ENCODE assay signal across 9 cellular contexts in genomic region chr10:93062499-93063216, GRCh38. TPM values are rescaled to one million over a fixed set of nuclear protein-coding genes. Genes with fewer than 3 reads are reported as not detected.
DNase-seq lines count a peak whose midpoint lies in the region; ATAC-seq and TF ChIP-seq lines count a peak whose summit lies in the region.
"Had no signal": no experiment of that assay in that cellular context is flagged by ENCODE, and none has a peak within 500 bp of the region (broad histone marks: within the 10 kb centered on the region; RNA-seq: fewer than 3 reads in every experiment).

No MANE protein-coding gene starts in this region.

- H3K27ac ChIP-seq in duodenal mucosa (ENCODE audit: low read depth, low read length), result no peak overlapping the region
- H3K27ac ChIP-seq in mesodermal cell (ENCODE audit: low read depth, low read length, severe bottlenecking), result no peak overlapping the region
- no peak overlapping the region for H3K27ac ChIP-seq in thyroid gland
- H3K27ac ChIP-seq: SK-N-MC had no signal

- H3K36me3 ChIP-seq in NT2/D1 (ENCODE audit: insufficient read depth, insufficient read length, low read length), result no peaks in the 10 kb centered on the region
- H3K36me3 ChIP-seq in duodenal mucosa (ENCODE audit: control insufficient read depth in 1 of 2, insufficient read depth in 2 of 2, low read length in 2 of 2), result peaks cover 0 to 3% of the 10 kb centered on the region in 2 donors
- H3K36me3 ChIP-seq in mesodermal cell (ENCODE audit: control insufficient read depth, insufficient read depth, low read length), result no peaks in the 10 kb centered on the region
- H3K36me3 ChIP-seq in thyroid gland, result peaks cover 0 to 7% of the 10 kb centered on the region in 2 donors

- TF ChIP-seq CTCF in GM12875 (IDR thresholded peaks at IDR 0.05; ENCODE audit: borderline replicate concordance, insufficient read depth, low read depth, low read length) (peak; percentile 89), thyroid gland (IDR thresholded peaks at IDR 0.05) (peak in 4 of 6 experiments; percentile 13 to 57 (median 40))

- no peaks in the 10 kb centered on the region for H3K9me3 ChIP-seq in NT2/D1 (ENCODE audit: insufficient read depth, low read length)
- no peaks in the 10 kb centered on the region for H3K9me3 ChIP-seq in duodenal mucosa (ENCODE audit: control insufficient read depth in 1 of 2, low read length in 2 of 2)
- no peaks in the 10 kb centered on the region for H3K9me3 ChIP-seq in mesodermal cell (ENCODE audit: control insufficient read depth, low read length)
- H3K9me3 ChIP-seq in thyroid gland, result no peaks in the 10 kb centered on the region

- ATAC-seq in HG02840 (IDR thresholded peaks at IDR 0.05; ENCODE audit: low FRiP score, unreplicated experiment), result no peak

- TF ChIP-seq POLR2A in thyroid gland (IDR thresholded peaks at IDR 0.05), result no peak

- H3K27me3 ChIP-seq in NT2/D1 (ENCODE audit: insufficient read depth, insufficient read length) (peaks cover 92% of the 10 kb centered on the region), duodenal mucosa (ENCODE audit: control insufficient read depth in 1 of 2, insufficient read depth in 2 of 2, low read length in 2 of 2) (peaks cover 60 to 78% of the 10 kb centered on the region in 2 donors), thyroid gland (peaks cover 3% of the 10 kb centered on the region)

- no peak for DNase-seq in NT2/D1 (ENCODE audit: low read depth, low spot score)
- peak; percentile 35 to 44 for DNase-seq in thyroid gland
- no peak for DNase-seq in NCI-H1417 (lab: John Stamatoyannopoulos, UW)
- DNase-seq in cerebellum (ENCODE audit: low spot score), result no peak

- peaks cover 2% of the 10 kb centered on the region for H3K4me1 ChIP-seq in NT2/D1 (ENCODE audit: insufficient read depth, insufficient read length)
- H3K4me1 ChIP-seq in duodenal mucosa (ENCODE audit: control insufficient read depth in 1 of 2, insufficient read depth in 2 of 2, low read length in 2 of 2), result peaks cover 6 to 11% of the 10 kb centered on the region in 2 donors
- H3K4me1 ChIP-seq in mesodermal cell (ENCODE audit: control insufficient read depth, insufficient read depth, low read length, poor library complexity, severe bottlenecking), result peaks cover 19% of the 10 kb centered on the region
- H3K4me1 ChIP-seq in thyroid gland, result peaks cover 7 to 20% of the 10 kb centered on the region in 2 donors

- intact Hi-C loops in thyroid gland (cut with DNase I), result no loop called here

- H3K4me3 ChIP-seq in GM12875 (ENCODE audit: low read depth, low read length) (peak overlapping the region; percentile 55), NT2/D1 (ENCODE audit: insufficient read length, low read depth) (peak overlapping the region; percentile 43), duodenal mucosa (ENCODE audit: low read depth in 1 of 2, low read length in 2 of 2) (peak overlapping the region; percentile 52 to 60), mesodermal cell (ENCODE audit: extremely low read depth, insufficient read depth, low read length, poor library complexity, severe bottlenecking) (peak overlapping the region; percentile 21), thyroid gland (replicated peaks in 1 of 3) (peak overlapping the region in 1 of 3 donors; percentile 21)
- H3K4me3 ChIP-seq: SK-N-MC had no signal

- 4 to 9% methylated on average over 59 to 69 of the region's 72 CpGs for WGBS in mesodermal cell (ENCODE audit: insufficient coverage in 2 of 2), 2 experiments
- 1 to 8% methylated on average over 7 to 35 of the region's 72 CpGs for WGBS in thyroid gland, 2 donors

- H3K9ac ChIP-seq in NT2/D1 (ENCODE audit: insufficient read length, low read depth) (peak overlapping the region; percentile 56), duodenal mucosa (ENCODE audit: low read depth in 1 of 2, low read length in 2 of 2) (no peak overlapping the region)

RNA-seq across cellular contexts. Expression of gene CYP26C1, which starts 2.1 kb away (rescaled TPM):
- polyA plus RNA-seq in mesodermal cell (2013, experiment 1 of 2), result 0.88 TPM
- polyA plus RNA-seq in mesodermal cell (2013, experiment 2 of 2), result 0.40 TPM
- total RNA-seq in thyroid gland (under 1 TPM in 3 of 4 donors, not detected in 1; 0.13 to 0.22 (median 0.20) TPM), cerebellum (9.5 TPM)

RNA-seq across cellular contexts. Expression of gene CYP26A1, which starts 11.0 kb away (rescaled TPM):
- 3.7 TPM for polyA plus RNA-seq in mesodermal cell (2013, experiment 1 of 2)
- 6.7 TPM for polyA plus RNA-seq in mesodermal cell (2013, experiment 2 of 2)
- total RNA-seq in thyroid gland (not detected), cerebellum (4.7 TPM)

Comparison
In these comparisons a context has a peak if more than half of its experiments do, and no peak if none do; other contexts are left out.
1. DNase-seq: peak in thyroid gland (2 of 2); none in NT2/D1 (single experiment), NCI-H1417 (0 of 3) and cerebellum (single experiment).